ENCODE assay signal across 1 cellular context in genomic region chr20:1619861-1620444, GRCh38.
TF ChIP-seq lines count a peak whose summit lies in the region.

TSS of gene SIRPB1 (minus strand) at chr20:1620009. CDS start at chr20:1619944, 65 bp downstream.

TF ChIP-seq in GM12878, 131 proteins besides CTCF, POLR2A, EP300 and RAD21 (continued from another document):
- TF ChIP-seq RELB (IDR thresholded peaks at IDR 0.05; ENCODE audit: low read depth), result peak; percentile 45; the same call in 1 of the 2 replicates
- no peak for TF ChIP-seq USF2 (IDR thresholded peaks at IDR 0.05; ENCODE audit: borderline replicate concordance, low read depth, low read length)
- no peak for TF ChIP-seq ZNF687 (IDR thresholded peaks at IDR 0.05)
- TF ChIP-seq SPI1 (IDR thresholded peaks at IDR 0.05; ENCODE audit: borderline replicate concordance, insufficient read depth, low read depth, low read length), result peak; percentile 77
- TF ChIP-seq PRDM15 (CRISPR knock-in tag; IDR thresholded peaks at IDR 0.05), result no peak
- TF ChIP-seq CHD4 (IDR thresholded peaks at IDR 0.05), result no peak
TF ChIP-seq in GM12878: peak in this region for 12.
